23 cellular contexts compared by ENCODE assay signal in the genomic region with DNA sequence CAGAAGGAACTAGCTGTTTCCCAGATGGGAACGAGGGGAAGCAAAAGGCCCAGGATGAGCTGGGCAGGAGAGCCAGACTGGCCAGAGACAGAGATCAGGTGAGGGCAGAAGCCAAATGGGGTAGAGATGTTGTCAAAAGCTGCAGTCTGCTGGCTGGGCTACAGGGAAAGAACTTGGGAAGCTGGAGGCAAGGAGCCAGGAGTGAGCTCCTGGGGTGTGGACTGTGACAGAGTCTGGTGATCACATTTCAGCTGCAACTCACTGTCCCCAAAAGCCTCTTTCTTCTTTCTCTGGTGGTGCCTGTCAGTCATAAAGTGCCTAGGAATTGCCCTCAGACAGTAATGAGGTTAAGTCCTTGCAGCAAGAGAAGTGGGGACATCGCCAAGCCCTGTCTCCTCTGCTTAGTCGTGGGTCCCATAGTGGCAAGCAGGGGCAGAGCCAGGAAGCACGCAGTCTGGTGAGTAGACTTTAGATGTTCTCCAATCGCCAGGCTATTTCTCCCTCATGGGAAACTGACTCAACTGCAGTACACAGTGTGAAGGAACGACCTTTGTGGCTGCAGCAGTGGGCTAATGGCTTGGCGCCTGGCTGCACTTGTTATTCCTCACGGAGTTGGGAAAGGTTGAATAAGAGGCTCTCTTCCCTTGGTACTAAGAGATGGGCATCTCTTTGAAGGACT. TPM values are rescaled to one million over a fixed set of nuclear protein-coding genes. Genes with fewer than 3 reads are reported as not detected.
DNase-seq lines count a peak whose midpoint lies in the region; ATAC-seq and TF ChIP-seq lines count a peak whose summit lies in the region.
"Had no signal": no experiment of that assay in that cellular context is flagged by ENCODE, and none has a peak within 500 bp of the region (broad histone marks: within the 10 kb centered on the region; RNA-seq: fewer than 3 reads in every experiment).

No MANE protein-coding gene starts in this region.

- H3K27me3 Mint-ChIP-seq in neural progenitor cell (ENCODE audit: insufficient read depth, low read depth) = no peaks in the 10 kb centered on the region
- no peaks in the 10 kb centered on the region for H3K27me3 Mint-ChIP-seq in CD4-positive, alpha-beta memory T cell

- DNase-seq in heart right ventricle (peak; percentile 21 to 24), Right ventricle myocardium inferior (ENCODE audit: missing footprints) (no peak), caudate nucleus (lab: John Stamatoyannopoulos, UW) (peak in 1 of 61 donors; percentile 34), neural progenitor cell (ENCODE audit: low spot score) (no peak), superior temporal gyrus (ENCODE audit: extremely low spot score) (peak; percentile 26), NCI-H524 treated with DMSO at 0.1 percent for 48 hours (lab: John Stamatoyannopoulos, UW) (no peak)
- DNase-seq in CD4-positive, alpha-beta memory T cell = no peak
- DNase-seq in activated naive CD4-positive, alpha-beta T cell treated with anti-CD3 and anti-CD28 coated beads, Interleukin-2, amount 50 U/mL, for 72 hours (ENCODE audit: low spot score in 2 of 2) = no peak
- DNase-seq: activated CD4-positive, CD25-positive, alpha-beta regulatory T cell treated with anti-CD3 and anti-CD28 coated beads, Interleukin-2, amount 50 U/mL, for 72 hours; activated CD8-positive, alpha-beta T cell treated with anti-CD3 and anti-CD28 coated beads for 36 hours; activated gamma-delta T cell treated with Interleukin-2 at 50 U/mL for 16 hours; activated T-cell treated with anti-CD3 and anti-CD28 coated beads for 4 hours; cortex of kidney; EL; NCI-H1436; NCI-H2171 treated with DMSO at 0.1 percent for 48 hours; NCI-H526; stomach; upper lobe of right lung had no signal

- TF ChIP-seq CTCF in heart right ventricle (IDR thresholded peaks at IDR 0.05) (no peak), neural progenitor cell (IDR thresholded peaks at IDR 0.05) (no peak)

- H3K79me2 ChIP-seq in neural progenitor cell (ENCODE audit: low read depth) = peaks cover 22% of the 10 kb centered on the region

- no peaks in the 10 kb centered on the region for H3K36me3 ChIP-seq in heart right ventricle
- H3K36me3 ChIP-seq in neural progenitor cell = no peaks in the 10 kb centered on the region
- H3K36me3 ChIP-seq in CD4-positive, alpha-beta memory T cell (ENCODE audit: insufficient read depth, low read length) = no peaks in the 10 kb centered on the region
- H3K36me3 ChIP-seq: adrenal gland; BLaER1 treated with 17β-estradiol and CSF1 and Interleukin-3, amounts not matched to agents 10 nM and 100 nM; neutrophil; stomach; upper lobe of right lung had no signal

- H2AFZ ChIP-seq in neural progenitor cell (replicated peaks) = peak overlapping the region; percentile 3
- H2AFZ ChIP-seq: hepatocyte had no signal

- peak overlapping the region in 6 of 10 donors; percentile 15 to 75 (median 34) for H3K27ac ChIP-seq in heart right ventricle
- H3K27ac ChIP-seq in caudate nucleus (ENCODE audit: low read depth, low read length) = peak overlapping the region; percentile 52
- no peak overlapping the region for H3K27ac ChIP-seq in neural progenitor cell
- no peak overlapping the region for H3K27ac ChIP-seq in CD4-positive, alpha-beta memory T cell (ENCODE audit: low read depth, low read length)
- H3K27ac ChIP-seq: adrenal gland; BLaER1 treated with 17β-estradiol and CSF1 and Interleukin-3, amounts not matched to agents 10 nM and 100 nM; hepatocyte; neutrophil; stomach; upper lobe of right lung had no signal

- H3K27ac Mint-ChIP-seq in neural progenitor cell = no peak overlapping the region
- H3K27ac Mint-ChIP-seq in CD4-positive, alpha-beta memory T cell = peak overlapping the region in 2 of 7 donors; percentile 4 to 47
- H3K27ac Mint-ChIP-seq in activated naive CD4-positive, alpha-beta T cell treated with anti-CD3 and anti-CD28 coated beads, Interleukin-2, amount 50 U/mL, for 72 hours = no peak overlapping the region
- H3K27ac Mint-ChIP-seq: activated CD8-positive, alpha-beta T cell treated with anti-CD3 and anti-CD28 coated beads for 36 hours had no signal

- no peak overlapping the region for H3K4me2 ChIP-seq in neural progenitor cell
- H3K4me2 ChIP-seq: hepatocyte had no signal

- CTCF ChIA-PET in CD4-positive, alpha-beta memory T cell (lab: Charles Lee; ENCODE audit: partially characterized antibody) = interaction anchor here (0.9 kb wide), 1 partner anchor 27 kb away, joined by 3 read pairs; no protein-coding TSS in a partner anchor

- no peaks in the 10 kb centered on the region for H3K9me3 Mint-ChIP-seq in neural progenitor cell
- no peaks in the 10 kb centered on the region for H3K9me3 Mint-ChIP-seq in CD4-positive, alpha-beta memory T cell
- no peaks in the 10 kb centered on the region for H3K9me3 Mint-ChIP-seq in activated naive CD4-positive, alpha-beta T cell treated with anti-CD3 and anti-CD28 coated beads, Interleukin-2, amount 50 U/mL, for 72 hours
- H3K9me3 Mint-ChIP-seq: activated CD8-positive, alpha-beta T cell treated with anti-CD3 and anti-CD28 coated beads for 36 hours had no signal

- H3K4me3 ChIP-seq in heart right ventricle = no peak overlapping the region
- H3K4me3 ChIP-seq in neural progenitor cell = no peak overlapping the region
- H3K4me3 ChIP-seq in CD4-positive, alpha-beta memory T cell (ENCODE audit: low read length in 2 of 2) = no peak overlapping the region
- H3K4me3 ChIP-seq: adrenal gland; BLaER1 treated with 17β-estradiol and CSF1 and Interleukin-3, amounts not matched to agents 10 nM and 100 nM; hepatocyte; stomach; upper lobe of right lung had no signal

- no peak overlapping the region for H3K4me3 Mint-ChIP-seq in neural progenitor cell
- peak overlapping the region in 1 of 8 donors; percentile 22 for H3K4me3 Mint-ChIP-seq in CD4-positive, alpha-beta memory T cell
- H3K4me3 Mint-ChIP-seq: activated CD8-positive, alpha-beta T cell treated with anti-CD3 and anti-CD28 coated beads for 36 hours had no signal

- H3K27me3 ChIP-seq in heart right ventricle (no peaks in the 10 kb centered on the region), neural progenitor cell (no peaks in the 10 kb centered on the region)
- no peaks in the 10 kb centered on the region for H3K27me3 ChIP-seq in CD4-positive, alpha-beta memory T cell (ENCODE audit: insufficient read depth, low read length)
- H3K27me3 ChIP-seq: adrenal gland; BLaER1 treated with 17β-estradiol and CSF1 and Interleukin-3, amounts not matched to agents 10 nM and 100 nM; hepatocyte; neutrophil; stomach; upper lobe of right lung had no signal

- intact Hi-C loops in heart right ventricle (cut with DNase I) = loop anchor here in 1 of 10 donors (10.0 kb wide), 1 partner anchor 249 kb away; a partner anchor contains a TSS
- intact Hi-C loops in Right ventricle myocardium inferior (cut with DNase I) = loop anchor here (5.0 kb wide), 1 partner anchor 112 kb away; a partner anchor contains a TSS
- intact Hi-C loops in CD4-positive, alpha-beta memory T cell (cut with micrococcal nuclease) = no loop called here

- no peaks in the 10 kb centered on the region for H3K9me3 ChIP-seq in heart right ventricle
- H3K9me3 ChIP-seq in neural progenitor cell (ENCODE audit: low read depth) = no peaks in the 10 kb centered on the region
- no peaks in the 10 kb centered on the region for H3K9me3 ChIP-seq in CD4-positive, alpha-beta memory T cell (ENCODE audit: control insufficient read depth in 1 of 2, low read length in 2 of 2)
- H3K9me3 ChIP-seq: adrenal gland; BLaER1 treated with 17β-estradiol and CSF1 and Interleukin-3, amounts not matched to agents 10 nM and 100 nM; neutrophil; stomach; upper lobe of right lung had no signal

- H4K20me1 ChIP-seq in neural progenitor cell (ENCODE audit: low read depth) = peaks cover 13% of the 10 kb centered on the region

- H3K4me1 ChIP-seq in heart right ventricle (peaks cover 0 to 49% (median 22%) of the 10 kb centered on the region in 9 donors), neural progenitor cell (peaks cover 13% of the 10 kb centered on the region)
- peaks cover 14% of the 10 kb centered on the region for H3K4me1 ChIP-seq in CD4-positive, alpha-beta memory T cell (ENCODE audit: insufficient read depth, low read length)

- peaks cover 26% of the 10 kb centered on the region for H3K4me1 Mint-ChIP-seq in neural progenitor cell
- H3K4me1 Mint-ChIP-seq in CD4-positive, alpha-beta memory T cell = peaks cover 7 to 12% (median 9%) of the 10 kb centered on the region in 4 donors

- H3F3A ChIP-seq in neural progenitor cell (ENCODE audit: low read depth) = peaks cover 23% of the 10 kb centered on the region

- POLR2A ChIA-PET in CD4-positive, alpha-beta memory T cell (lab: Charles Lee; ENCODE audit: partially characterized antibody) = interaction anchor here (0.6 kb wide), 1 partner anchor 244 kb away, joined by 3 read pairs; no protein-coding TSS in a partner anchor

- peak in 1 of 8 donors; percentile 6 for ATAC-seq in heart right ventricle
- ATAC-seq in Right ventricle myocardium inferior = no peak
- no peak for ATAC-seq in activated naive CD4-positive, alpha-beta T cell treated with anti-CD3 and anti-CD28 coated beads, Interleukin-2, amount 50 U/mL, for 72 hours
- ATAC-seq: activated CD8-positive, alpha-beta T cell treated with anti-CD3 and anti-CD28 coated beads for 36 hours; upper lobe of right lung had no signal

- no peak overlapping the region for H3K9ac ChIP-seq in neural progenitor cell
- H3K9ac ChIP-seq: BLaER1 treated with 17β-estradiol and CSF1 and Interleukin-3, amounts not matched to agents 10 nM and 100 nM had no signal

- 76 to 78% methylated on average over 8 of the region's 8 CpGs for WGBS in heart right ventricle, 2 donors

- H3K36me3 Mint-ChIP-seq in neural progenitor cell = no peaks in the 10 kb centered on the region
- H3K36me3 Mint-ChIP-seq in CD4-positive, alpha-beta memory T cell = no peaks in the 10 kb centered on the region
- H3K36me3 Mint-ChIP-seq in activated naive CD4-positive, alpha-beta T cell treated with anti-CD3 and anti-CD28 coated beads, Interleukin-2, amount 50 U/mL, for 72 hours = no peaks in the 10 kb centered on the region

RNA-seq across cellular contexts. Expression of a gene that starts 2.5 kb away (rescaled TPM):
- 10 to 100 TPM in 4 of 10 donors, 1 to 10 TPM in 6; 4.2 to 16.3 (median 8.8) TPM for total RNA-seq in heart right ventricle
- 1 to 10 TPM; 1.1 to 2.7 TPM for polyA plus RNA-seq in heart right ventricle
- 4.5 TPM for total RNA-seq in Right ventricle myocardium inferior
- total RNA-seq in neural progenitor cell (ENCODE audit: low replicate concordance) = 11.5 and 19.8 TPM in 2 replicates
- 1 to 10 TPM; 1.6 TPM for total RNA-seq in CD4-positive, alpha-beta memory T cell
- 1 to 10 TPM; 1.2 to 2.0 TPM for polyA plus RNA-seq in CD4-positive, alpha-beta memory T cell
- 1 to 10 TPM in 1 of 2 donors, under 1 TPM in 1; 0.61 to 3.9 TPM for total RNA-seq in activated naive CD4-positive, alpha-beta T cell treated with anti-CD3 and anti-CD28 coated beads, Interleukin-2, amount 50 U/mL, for 72 hours

Comparison
In these comparisons a context has a peak if more than half of its experiments do, and no peak if none do; other contexts are left out.
1. DNase-seq: peak in heart right ventricle (2 of 2) and superior temporal gyrus (single experiment); none in Right ventricle myocardium inferior (single experiment), neural progenitor cell (single experiment), CD4-positive, alpha-beta memory T cell (0 of 5), NCI-H524 treated with DMSO at 0.1 percent for 48 hours (single experiment) and activated naive CD4-positive, alpha-beta T cell treated with anti-CD3 and anti-CD28 coated beads, Interleukin-2, amount 50 U/mL, for 72 hours (0 of 2).
2. H3K27ac ChIP-seq: peak in heart right ventricle (6 of 10) and caudate nucleus (single experiment); none in neural progenitor cell (single experiment) and CD4-positive, alpha-beta memory T cell (single experiment).